Comparison of ENCODE assay signal across 8 cellular contexts in genomic region chr20:6008254-6008653, GRCh38. TPM values are rescaled to one million over a fixed set of nuclear protein-coding genes. Genes with fewer than 3 reads are reported as not detected.
DNase-seq lines count a peak whose midpoint lies in the region; ATAC-seq, FAIRE-seq and TF ChIP-seq lines count a peak whose summit lies in the region.
"Had no signal": no experiment of that assay in that cellular context is flagged by ENCODE, and none has a peak within 500 bp of the region (broad histone marks: within the 10 kb centered on the region; RNA-seq: fewer than 3 reads in every experiment).

No MANE protein-coding gene starts in this region.

- peaks cover 30% of the 10 kb centered on the region for H3K36me3 ChIP-seq in OCI-LY1 (ENCODE audit: insufficient read depth, low read length)
- peaks cover 3 to 6% of the 10 kb centered on the region in 2 experiments for H3K36me3 ChIP-seq in endothelial cell of umbilical vein (ENCODE audit: control insufficient read depth in 2 of 2, extremely low read depth in 1 of 2, insufficient read depth in 2 of 2, low read length in 2 of 2)

- CTCF ChIA-PET in endothelial cell of umbilical vein (lab: Charles Lee) = interaction anchor here (0.6 to 1.3 kb wide), 2 partner anchors 89 to 451 kb away, joined by 3 to 9 read pairs; no protein-coding TSS in a partner anchor

- FAIRE-seq in endothelial cell of umbilical vein (lab: Jason Lieb, UNC) = peak; percentile 87

- no TSS peak for BruUV-seq in endothelial cell of umbilical vein (replicated peaks; lab: Mats Ljungman, UMichigan)

- DNase-seq in endothelial cell of umbilical vein (ENCODE audit: low read depth, low spot score) (peak; percentile 74), myocyte (ENCODE audit: low read depth) (peak; percentile 91), DMS114 treated with DMSO at 0.1 percent for 48 hours (lab: John Stamatoyannopoulos, UW; ENCODE audit: unreplicated experiment) (no peak), OCI-M2 (lab: John Stamatoyannopoulos, UW; ENCODE audit: unreplicated experiment) (no peak)
- DNase-seq: activated B cell treated with CpG ODN at 0.5 μM for 24 hours had no signal

- no peaks in the 10 kb centered on the region for H3K9me2 ChIP-seq in OCI-LY1 (ENCODE audit: low read depth, low read length)

- H3K79me2 ChIP-seq in OCI-LY1 (ENCODE audit: insufficient read depth, low read length) (peaks cover 32% of the 10 kb centered on the region), endothelial cell of umbilical vein (ENCODE audit: control insufficient read depth, insufficient read depth, low read length) (peaks cover 42% of the 10 kb centered on the region)

- no peak overlapping the region for H2AFZ ChIP-seq in OCI-LY1 (ENCODE audit: low read length)
- no peak overlapping the region for H2AFZ ChIP-seq in endothelial cell of umbilical vein (ENCODE audit: low read depth, low read length)

- POLR2A ChIA-PET in endothelial cell of umbilical vein (lab: Charles Lee) = no interaction called here

- H3K4me1 ChIP-seq in OCI-LY1 (ENCODE audit: insufficient read depth, low read length, severe bottlenecking) (peaks cover 37% of the 10 kb centered on the region), endothelial cell of umbilical vein (ENCODE audit: control insufficient read depth, extremely low read depth, insufficient read depth, low read length) (peaks cover 23% of the 10 kb centered on the region)

- intact Hi-C loops in endothelial cell of umbilical vein (cut with micrococcal nuclease) = no loop called here

- H3K9me1 ChIP-seq in endothelial cell of umbilical vein (replicated peaks; ENCODE audit: control insufficient read depth, extremely low read depth, insufficient read depth, low read length) = no peaks in the 10 kb centered on the region

- TF ChIP-seq POLR2A in endothelial cell of umbilical vein (IDR thresholded peaks at IDR 0.05; ENCODE audit: low read depth, low read length) = no peak

- no peaks in the 10 kb centered on the region for H3K9me3 ChIP-seq in OCI-LY1 (ENCODE audit: low read length)
- no peaks in the 10 kb centered on the region for H3K9me3 ChIP-seq in endothelial cell of umbilical vein (replicated peaks; ENCODE audit: control insufficient read depth, insufficient read depth, low read length)

- H3K27ac ChIP-seq in OCI-LY1 (ENCODE audit: low read depth, low read length, poor library complexity, severe bottlenecking) = no peak overlapping the region
- no peak overlapping the region for H3K27ac ChIP-seq in endothelial cell of umbilical vein (ENCODE audit: insufficient read depth, low read depth, low read length)

- H3K27me3 ChIP-seq in OCI-LY1 (ENCODE audit: insufficient read depth, low read length) (no peaks in the 10 kb centered on the region), endothelial cell of umbilical vein (ENCODE audit: control insufficient read depth in 2 of 2, insufficient read depth in 2 of 2, low read length in 2 of 2) (no peaks in the 10 kb centered on the region)

- peaks cover 10% of the 10 kb centered on the region; the same call in 1 of the 2 replicates for H3F3A ChIP-seq in OCI-LY1 (ENCODE audit: insufficient read depth, low read length)

- TF ChIP-seq CTCF in OCI-LY1 (IDR thresholded peaks at IDR 0.05; ENCODE audit: low read length) (no peak), endothelial cell of umbilical vein (IDR thresholded peaks at IDR 0.05; ENCODE audit: extremely low read depth in 1 of 2, insufficient read depth in 1 of 2, low read depth in 1 of 2, low read length in 2 of 2) (no peak)

- peak overlapping the region; percentile 36 for H3K4me3 ChIP-seq in GM08714 (ENCODE audit: low read length)
- H3K4me3 ChIP-seq in OCI-LY1 (ENCODE audit: low read depth, low read length, poor library complexity, severe bottlenecking) = peak overlapping the region; percentile 97
- H3K4me3 ChIP-seq in endothelial cell of umbilical vein (replicated peaks in 1 of 3; ENCODE audit: insufficient read depth in 1 of 3, low read depth in 1 of 3, low read length in 3 of 3) = peak overlapping the region in 1 of 3 experiments; percentile 14

- H3K9ac ChIP-seq in OCI-LY1 (ENCODE audit: low read length) = peak overlapping the region; percentile 94; the same call in 1 of the 2 replicates
- H3K9ac ChIP-seq in endothelial cell of umbilical vein (replicated peaks; ENCODE audit: extremely low read depth, insufficient read depth, low read length) = no peak overlapping the region

- H4K20me1 ChIP-seq in OCI-LY1 (ENCODE audit: insufficient read depth, low read length) (no peaks in the 10 kb centered on the region), endothelial cell of umbilical vein (replicated peaks; ENCODE audit: control insufficient read depth, extremely low read depth, insufficient read depth, low read length) (peaks cover 3% of the 10 kb centered on the region)

- peak overlapping the region; percentile 99 for H3K4me2 ChIP-seq in OCI-LY1 (ENCODE audit: low read length)
- H3K4me2 ChIP-seq in endothelial cell of umbilical vein (ENCODE audit: insufficient read depth, low read length) = peak overlapping the region; percentile 87

- no peak for ATAC-seq in GM19455 (IDR thresholded peaks at IDR 0.05; ENCODE audit: unreplicated experiment)

- dilution Hi-C loops in endothelial cell of umbilical vein (cut with MboI; ENCODE audit: extremely low pct_ligation_motif_present, low sequenced_read_pairs) = no loop called here

TF ChIP-seq in endothelial cell of umbilical vein, 7 proteins besides CTCF, POLR2A, EP300 and RAD21:
- peak; percentile 11 for TF ChIP-seq FOS (IDR thresholded peaks at IDR 0.05; ENCODE audit: borderline replicate concordance, insufficient read depth, low read length)
- TF ChIP-seq POLR2AphosphoS5 (IDR thresholded peaks at IDR 0.05; ENCODE audit: insufficient read depth, low read depth, low read length) = no peak

RNA-seq across cellular contexts. Expression of gene CRLS1, which starts 2.3 kb away (rescaled TPM):
- total RNA-seq in endothelial cell of umbilical vein = 38.5 and 41.6 TPM in 2 replicates
- polyA plus RNA-seq in endothelial cell of umbilical vein = 54.8 and 60.0 TPM in 2 replicates
- polyA plus RNA-seq in endothelial cell of umbilical vein (2011; cell fraction: cytosol; rRNA removed) = 40.8 and 45.5 TPM in 2 replicates
- polyA plus RNA-seq in endothelial cell of umbilical vein (2011; cell fraction: nucleus; rRNA removed) = 49.1 and 49.3 TPM in 2 replicates
- polyA plus RNA-seq in endothelial cell of umbilical vein (2012) = 49.3 and 63.4 TPM in 2 replicates
- 60.0 and 62.5 TPM in 2 replicates for polyA minus RNA-seq in endothelial cell of umbilical vein
- polyA minus RNA-seq in endothelial cell of umbilical vein (2011; cell fraction: cytosol; rRNA and poly(A)+ RNA removed) = 13.2 TPM
- 13.3 and 35.1 TPM in 2 replicates for polyA minus RNA-seq in endothelial cell of umbilical vein (2011; cell fraction: nucleus; rRNA and poly(A)+ RNA removed)
- total RNA-seq in myocyte = 55.9 and 80.2 TPM in 2 replicates
- polyA plus RNA-seq in myocyte (2012) = 49.7 TPM

RNA-seq across cellular contexts. Expression of gene LRRN4, which starts 45.6 kb away (rescaled TPM):
- total RNA-seq in endothelial cell of umbilical vein = not detected in 2 replicates
- polyA plus RNA-seq in endothelial cell of umbilical vein = 0.03 TPM in 1 of 2 replicates, not detected in the other
- polyA plus RNA-seq in endothelial cell of umbilical vein (2011; cell fraction: cytosol; rRNA removed) = not detected in 2 replicates
- polyA plus RNA-seq in endothelial cell of umbilical vein (2011; cell fraction: nucleus; rRNA removed) = 0.05 TPM in 1 of 2 replicates, not detected in the other
- polyA plus RNA-seq in endothelial cell of umbilical vein (2012) = not detected in 2 replicates
- polyA minus RNA-seq in endothelial cell of umbilical vein = 0.13 TPM in 1 of 2 replicates, not detected in the other
- not detected for polyA minus RNA-seq in endothelial cell of umbilical vein (2011; cell fraction: cytosol; rRNA and poly(A)+ RNA removed)
- not detected in 2 replicates for polyA minus RNA-seq in endothelial cell of umbilical vein (2011; cell fraction: nucleus; rRNA and poly(A)+ RNA removed)
- not detected in 2 replicates for total RNA-seq in myocyte
- polyA plus RNA-seq in myocyte (2012) = not detected
- total RNA-seq: activated B cell treated with CpG ODN at 0.5 μM for 24 hours had no signal

RNA-seq across cellular contexts. Expression of gene MCM8, which starts 57.8 kb away (rescaled TPM):
- total RNA-seq in endothelial cell of umbilical vein (13.4 and 14.4 TPM in 2 replicates), myocyte (9.3 and 12.9 TPM in 2 replicates)
- polyA plus RNA-seq in endothelial cell of umbilical vein = 2.0 and 2.9 TPM in 2 replicates
- polyA plus RNA-seq in endothelial cell of umbilical vein (2011; cell fraction: cytosol; rRNA removed) = 6.0 and 6.3 TPM in 2 replicates
- 4.4 and 7.7 TPM in 2 replicates for polyA plus RNA-seq in endothelial cell of umbilical vein (2011; cell fraction: nucleus; rRNA removed)
- 7.1 and 12.4 TPM in 2 replicates for polyA plus RNA-seq in endothelial cell of umbilical vein (2012)
- 5.9 and 7.0 TPM in 2 replicates for polyA minus RNA-seq in endothelial cell of umbilical vein
- 9.6 TPM for polyA minus RNA-seq in endothelial cell of umbilical vein (2011; cell fraction: cytosol; rRNA and poly(A)+ RNA removed)
- 3.3 and 5.6 TPM in 2 replicates for polyA minus RNA-seq in endothelial cell of umbilical vein (2011; cell fraction: nucleus; rRNA and poly(A)+ RNA removed)
- 2.0 TPM for polyA plus RNA-seq in myocyte (2012)

RNA-seq across cellular contexts. Expression of gene TRMT6, which starts 57.9 kb away (rescaled TPM):
- total RNA-seq in endothelial cell of umbilical vein = 11.0 and 12.0 TPM in 2 replicates
- 3.2 and 4.1 TPM in 2 replicates for polyA plus RNA-seq in endothelial cell of umbilical vein
- polyA plus RNA-seq in endothelial cell of umbilical vein (2011; cell fraction: cytosol; rRNA removed) = 7.2 and 7.4 TPM in 2 replicates
- 6.7 and 7.0 TPM in 2 replicates for polyA plus RNA-seq in endothelial cell of umbilical vein (2011; cell fraction: nucleus; rRNA removed)
- 10.6 and 16.9 TPM in 2 replicates for polyA plus RNA-seq in endothelial cell of umbilical vein (2012)
- polyA minus RNA-seq in endothelial cell of umbilical vein = 3.8 and 5.4 TPM in 2 replicates
- polyA minus RNA-seq in endothelial cell of umbilical vein (2011; cell fraction: cytosol; rRNA and poly(A)+ RNA removed) = 8.2 TPM
- polyA minus RNA-seq in endothelial cell of umbilical vein (2011; cell fraction: nucleus; rRNA and poly(A)+ RNA removed) = 2.2 and 3.0 TPM in 2 replicates
- 12.5 and 18.1 TPM in 2 replicates for total RNA-seq in myocyte
- polyA plus RNA-seq in myocyte (2012) = 10.6 TPM

Comparison
In these comparisons a context has a peak if more than half of its experiments do, and no peak if none do; other contexts are left out.
1. DNase-seq: peak in endothelial cell of umbilical vein (single experiment) and myocyte (single experiment); none in DMS114 treated with DMSO at 0.1 percent for 48 hours (single experiment) and OCI-M2 (single experiment).